18 cellular contexts compared by ENCODE assay signal in the genomic region with DNA sequence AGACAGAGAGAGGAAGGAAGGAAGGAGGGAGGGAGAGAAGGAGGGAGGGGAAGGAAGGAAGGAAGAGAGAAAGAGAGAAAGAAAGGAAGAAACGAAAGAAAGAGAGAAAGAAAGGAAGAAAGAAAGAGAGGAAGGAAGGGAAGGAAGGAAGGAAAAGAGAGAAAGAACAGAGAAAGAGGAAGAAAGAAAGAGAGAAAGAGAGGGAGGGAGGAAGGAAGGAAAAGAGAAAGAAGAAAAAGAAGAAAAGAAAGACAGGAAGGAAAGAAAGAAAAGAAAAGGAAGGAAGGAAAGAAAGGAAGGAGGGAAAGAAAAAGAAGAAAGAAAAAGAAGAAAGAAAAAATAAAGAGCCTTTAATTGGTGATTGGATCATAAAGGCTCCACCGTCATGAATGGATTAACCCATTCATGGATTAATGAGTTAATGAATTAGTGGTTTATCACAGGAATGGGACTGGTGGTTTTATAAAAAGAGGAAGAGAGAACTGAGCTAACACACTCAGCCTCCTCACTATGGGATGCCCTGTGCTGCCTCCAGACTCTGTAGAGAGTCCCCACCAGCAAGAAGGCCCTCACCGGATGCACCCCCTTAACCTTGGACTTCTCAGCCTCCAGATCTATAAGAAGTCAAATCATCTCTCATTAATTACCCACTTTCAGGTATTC. TPM values are rescaled to one million over a fixed set of nuclear protein-coding genes. Genes with fewer than 3 reads are reported as not detected.
A peak's percentile ranks its signal among the peaks of the same experiment; 100 is the strongest.
DNase-seq lines count a peak whose midpoint lies in the region; ATAC-seq and TF ChIP-seq lines count a peak whose summit lies in the region.
"Had no signal": no experiment of that assay in that cellular context is flagged by ENCODE, and none has a peak within 500 bp of the region (broad histone marks: within the 10 kb centered on the region; RNA-seq: fewer than 3 reads in every experiment).

No MANE protein-coding gene starts in this region.

- H3F3A ChIP-seq in PC-3 (ENCODE audit: low read length, unreplicated experiment): peaks cover 3% of the 10 kb centered on the region

- TSS peak; percentile 13 for BruUV-seq in PC-3 (replicated peaks; lab: Mats Ljungman, UMichigan)

- H3K9me2 ChIP-seq in PC-3 (replicated peaks; ENCODE audit: low read length): no peaks in the 10 kb centered on the region

- no peaks in the 10 kb centered on the region for H3K9me3 ChIP-seq in PC-3 (ENCODE audit: low read length)
- H3K9me3 ChIP-seq: SJSA1, tibial nerve had no signal

- peaks cover 6% of the 10 kb centered on the region for H3K36me3 ChIP-seq in PC-3 (ENCODE audit: low read depth, low read length)

- no peak overlapping the region for H3K4me3 ChIP-seq in PC-3 (ENCODE audit: low read length)
- H3K4me3 ChIP-seq: lung, SJSA1, tibial nerve had no signal

- POLR2A ChIA-PET in PC-3 (lab: Charles Lee; ENCODE audit: unreplicated experiment): no interaction called here

- no peak overlapping the region for H2AFZ ChIP-seq in PC-3 (ENCODE audit: low read length)

- CTCF ChIA-PET in PC-3 (lab: Charles Lee): no interaction called here

- intact Hi-C loops in PC-3 (cut with micrococcal nuclease): no loop called here

- H3K9ac ChIP-seq in PC-3 (ENCODE audit: low read length): no peak overlapping the region

- no peak overlapping the region for H3K27ac ChIP-seq in PC-3 (ENCODE audit: low read length)
- H3K27ac ChIP-seq: SJSA1 had no signal

- ATAC-seq in HG02798 (IDR thresholded peaks at IDR 0.05; ENCODE audit: poor library complexity, unreplicated experiment) (peak; percentile 50), PC-3 (no peak), HG02938 (IDR thresholded peaks at IDR 0.05; ENCODE audit: unreplicated experiment) (no peak)
- ATAC-seq: HepG2 had no signal

- no peak for TF ChIP-seq CTCF in PC-3 (conservative IDR thresholded peaks at IDR 0.05; ENCODE audit: low read depth, low read length)

- H3K4me1 ChIP-seq in PC-3 (ENCODE audit: insufficient read depth, low read length): peaks cover 11% of the 10 kb centered on the region

- no peak overlapping the region for H3K4me2 ChIP-seq in PC-3 (ENCODE audit: low read length)

- H3K79me2 ChIP-seq in PC-3 (ENCODE audit: low read length): no peaks in the 10 kb centered on the region

- DNase-seq in NOMO-1 treated with DMSO at 0.1 percent for 48 hours (lab: John Stamatoyannopoulos, UW; ENCODE audit: unreplicated experiment) (peak; percentile 31), NOMO-1 treated with dmso at 0.1 percent for 144 hours (lab: John Stamatoyannopoulos, UW; ENCODE audit: unreplicated experiment) (no peak), PC-3 (no peak), renal cortical epithelial cell (ENCODE audit: low read depth) (peak; percentile 38), UCSD-AML1 (lab: John Stamatoyannopoulos, UW; ENCODE audit: unreplicated experiment) (no peak)
- no peak for DNase-seq in stimulated activated CD4-positive, alpha-beta T cell treated with anti-CD3 and anti-CD28 coated beads, Interleukin-4, amount 100 ng/mL, for 24 hours
- DNase-seq: 8988T; activated CD4-positive, CD25-positive, alpha-beta regulatory T cell; activated CD8-positive, alpha-beta memory T cell treated with anti-CD3 and anti-CD28 coated beads, Interleukin-2, amount 50 U/mL, for 48 hours; GOT3; NCI-H1694 treated with DMSO at 0.1 percent for 48 hours; NCI-H526 treated with DMSO at 0.1 percent for 48 hours had no signal

- H4K20me1 ChIP-seq in PC-3 (ENCODE audit: low read length): no peaks in the 10 kb centered on the region

- H3K27me3 ChIP-seq in PC-3 (ENCODE audit: low read length): no peaks in the 10 kb centered on the region
- H3K27me3 ChIP-seq: SJSA1, tibial nerve had no signal

RNA-seq across cellular contexts. Expression of a gene that starts 9.0 kb away (rescaled TPM):
- 3.0 and 5.6 TPM in 2 replicates for total RNA-seq in PC-3 (2014; rRNA removed)
- total RNA-seq in renal cortical epithelial cell: not detected in 2 replicates
- total RNA-seq: HepG2 had no signal

RNA-seq across cellular contexts. Expression of a gene that starts 35.5 kb away (rescaled TPM):
- 5.4 and 5.6 TPM in 2 replicates for total RNA-seq in PC-3 (2014; rRNA removed)
- total RNA-seq in renal cortical epithelial cell: 36.4 and 83.2 TPM in 2 replicates

RNA-seq across cellular contexts. Expression of a gene that starts 42.1 kb away (rescaled TPM):
- total RNA-seq in PC-3 (2014; rRNA removed) (57.8 and 69.0 TPM in 2 replicates), renal cortical epithelial cell (50.6 and 63.9 TPM in 2 replicates)

Comparison
In these comparisons a context has a peak if more than half of its experiments do, and no peak if none do; other contexts are left out.
1. DNase-seq: peak in NOMO-1 treated with DMSO at 0.1 percent for 48 hours (single experiment) and renal cortical epithelial cell (single experiment); none in NOMO-1 treated with dmso at 0.1 percent for 144 hours (single experiment), PC-3 (single experiment), stimulated activated CD4-positive, alpha-beta T cell treated with anti-CD3 and anti-CD28 coated beads, Interleukin-4, amount 100 ng/mL, for 24 hours (single experiment) and UCSD-AML1 (single experiment).